ENCODE assay signal across 21 cellular contexts in the genomic region with DNA sequence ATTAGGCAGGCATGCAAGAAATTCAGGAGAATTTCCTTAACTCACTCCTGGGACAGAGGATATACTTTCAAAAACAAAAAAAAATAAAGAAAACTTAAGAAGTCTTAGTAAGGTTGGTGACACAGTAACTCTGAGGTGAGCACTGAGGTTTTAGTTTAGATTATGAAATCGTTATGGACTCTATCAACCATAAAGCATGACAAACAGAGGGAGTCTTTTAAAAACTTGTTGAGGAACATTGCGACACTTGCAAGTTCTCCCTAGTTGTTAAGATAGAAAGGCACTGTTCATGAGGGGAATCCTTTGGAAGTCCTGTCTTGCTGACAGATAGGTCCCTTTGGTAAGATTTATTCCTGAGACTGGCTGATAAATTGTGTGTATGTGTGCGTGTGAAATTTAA.
DNase-seq lines count a peak whose midpoint lies in the region; ATAC-seq and FAIRE-seq lines count a peak whose summit lies in the region.
"Had no signal": no experiment of that assay in that cellular context is flagged by ENCODE, and none has a peak within 500 bp of the region (broad histone marks: within the 10 kb centered on the region; RNA-seq: fewer than 3 reads in every experiment).

No MANE protein-coding gene starts in this region.

- DNase-seq in GM19239 (ENCODE audit: insufficient read length, low spot score) (no peak), amniotic epithelial cell (ENCODE audit: low read depth) (peak; percentile 24), kidney tubule cell (ENCODE audit: low spot score) (peak; percentile 49), amygdala (lab: John Stamatoyannopoulos, UW) (no peak), hepatic stellate cell (ENCODE audit: low spot score) (no peak)
- no peak for DNase-seq in stimulated activated CD4-positive, alpha-beta T cell treated with anti-CD3 and anti-CD28 coated beads, Interleukin-12 subunit alpha, Interleukin-12 subunit beta, amount 100 ng/mL, for 4 hours
- DNase-seq: ACHN; CD8-positive, alpha-beta T cell; DND-41; GDM1; HCEC 1CT; MM.1S; NCI-H1417; NCI-H1930; NCI-H2171 treated with DMSO at 0.1 percent for 48 hours; NCI-H510A treated with DMSO at 0.1 percent for 48 hours; Peyer's patch; SHP77 had no signal

- ATAC-seq in HG03354 (IDR thresholded peaks at IDR 0.05; ENCODE audit: poor library complexity, severe bottlenecking, unreplicated experiment) = peak; percentile 34
- ATAC-seq: CD8-positive, alpha-beta T cell; SK-N-SH treated with all-trans-retinoic acid at 6 μM for 48 hours had no signal

- FAIRE-seq in GM19239 (lab: Jason Lieb, UNC) = peak; percentile 70
- FAIRE-seq: D721Med had no signal

Comparison
In these comparisons a context has a peak if more than half of its experiments do, and no peak if none do; other contexts are left out.
1. DNase-seq: peak in amniotic epithelial cell (single experiment) and kidney tubule cell (single experiment); none in GM19239 (single experiment), amygdala (0 of 56), hepatic stellate cell (single experiment) and stimulated activated CD4-positive, alpha-beta T cell treated with anti-CD3 and anti-CD28 coated beads, Interleukin-12 subunit alpha, Interleukin-12 subunit beta, amount 100 ng/mL, for 4 hours (single experiment).